9 cellular contexts compared by ENCODE assay signal in genomic region chr11:10725114-10725906, GRCh38. TPM values are rescaled to one million over a fixed set of nuclear protein-coding genes. Genes with fewer than 3 reads are reported as not detected.
DNase-seq lines count a peak whose midpoint lies in the region; ATAC-seq and TF ChIP-seq lines count a peak whose summit lies in the region.
"Had no signal": no experiment of that assay in that cellular context is flagged by ENCODE, and none has a peak within 500 bp of the region (broad histone marks: within the 10 kb centered on the region; RNA-seq: fewer than 3 reads in every experiment).

No MANE protein-coding gene starts in this region.

- H3K4me1 Mint-ChIP-seq in WTC11, result peaks cover 4% of the 10 kb centered on the region

- no peak overlapping the region for H3K9ac ChIP-seq in mammary epithelial cell (ENCODE audit: insufficient read depth, low read length)

- POLR2A ChIA-PET in WTC11 (lab: Charles Lee), result no interaction called here

- DNase-seq in DMS53 (lab: John Stamatoyannopoulos, UW) (peak; percentile 18), DMS53 treated with DMSO at 0.1 percent for 48 hours (lab: John Stamatoyannopoulos, UW; ENCODE audit: unreplicated experiment) (no peak), RKO (ENCODE audit: low spot score) (peak; percentile 22), mammary epithelial cell (peak; percentile 96), WTC11 (ENCODE audit: low spot score) (no peak), anterior cingulate cortex (lab: John Stamatoyannopoulos, UW) (no peak)
- DNase-seq in stimulated activated CD4-positive, alpha-beta T cell treated with anti-CD3 and anti-CD28 coated beads, Interleukin-12 subunit alpha, Interleukin-12 subunit beta, amount 100 ng/mL, for 48 hours (ENCODE audit: low read depth in 2 of 3, low spot score in 1 of 3), result peak in 2 of 3 donors; percentile 17 to 45

- H3K9me3 Mint-ChIP-seq in WTC11, result no peaks in the 10 kb centered on the region

- no peaks in the 10 kb centered on the region for H4K20me1 ChIP-seq in mammary epithelial cell (ENCODE audit: insufficient read depth, low read length)

- no peak overlapping the region for H3K27ac ChIP-seq in mammary epithelial cell (ENCODE audit: insufficient read depth, low read depth, low read length)
- H3K27ac ChIP-seq: 22Rv1 had no signal

- no peak overlapping the region for H3K4me3 ChIP-seq in mammary epithelial cell (replicated peaks in 1 of 3; ENCODE audit: insufficient read depth in 1 of 3, low read depth in 2 of 3, low read length in 3 of 3)

- H3K36me3 ChIP-seq in mammary epithelial cell (ENCODE audit: insufficient read depth, low read length), result no peaks in the 10 kb centered on the region

- H3K27ac Mint-ChIP-seq in WTC11, result no peak overlapping the region

- H3K4me1 ChIP-seq in mammary epithelial cell (ENCODE audit: insufficient read depth, low read length), result peaks cover 15% of the 10 kb centered on the region

- TF ChIP-seq CTCF in mammary epithelial cell (conservative IDR thresholded peaks at IDR 0.05 in 1 of 2, IDR thresholded peaks at IDR 0.05 in 1 of 2; ENCODE audit: extremely low read depth in 1 of 2, insufficient read depth in 1 of 2, low read depth in 1 of 2, low read length in 2 of 2), result no peak
- no peak for TF ChIP-seq CTCF in WTC11 (IDR thresholded peaks at IDR 0.05)

- no peaks in the 10 kb centered on the region for H3K79me2 ChIP-seq in mammary epithelial cell (ENCODE audit: insufficient read depth, low read length)

- no peak overlapping the region for H3K4me3 Mint-ChIP-seq in WTC11

- WGBS in mammary epithelial cell (ENCODE audit: low coverage, missing lambda C conversion rate), result 51% methylated on average over 9 of the region's 9 CpGs

- no peaks in the 10 kb centered on the region for H3K36me3 Mint-ChIP-seq in WTC11

- CTCF ChIA-PET in mammary epithelial cell (lab: Charles Lee; ENCODE audit: low non-redundant PET), result no interaction called here
- CTCF ChIA-PET in WTC11 (lab: Charles Lee), result interaction anchor here (1.0 kb wide), 1 partner anchor 184 kb away, joined by 3 read pairs; the partner anchor contains the start of gene RNF141

- no peak overlapping the region for H3K4me2 ChIP-seq in mammary epithelial cell (ENCODE audit: insufficient read depth, low read depth, low read length)

- dilution Hi-C loops in mammary epithelial cell (cut with HindIII; ENCODE audit: low sequenced_read_pairs), result loop anchor here (5.0 kb wide), 1 partner anchor 78 kb away; no protein-coding TSS in a partner anchor

- H2AFZ ChIP-seq in mammary epithelial cell (ENCODE audit: low read depth, low read length), result no peak overlapping the region

- intact Hi-C loops in mammary epithelial cell (cut with micrococcal nuclease), result no loop called here

- H3K27me3 ChIP-seq in mammary epithelial cell (ENCODE audit: insufficient read depth, low read length), result peaks cover 10% of the 10 kb centered on the region

- no TSS peak for BruUV-seq in mammary epithelial cell (replicated peaks; lab: Mats Ljungman, UMichigan)

- ATAC-seq in GM21576 (IDR thresholded peaks at IDR 0.05; ENCODE audit: unreplicated experiment) (no peak), WTC11 (no peak)

- in situ Hi-C loops in mammary epithelial cell (cut with MboI; ENCODE audit: low sequenced_read_pairs in 2 of 2), result no loop called here

- no peaks in the 10 kb centered on the region; the same call in 1 of the 2 replicates for H3K27me3 Mint-ChIP-seq in WTC11 (ENCODE audit: low read depth)

- no peaks in the 10 kb centered on the region for H3K9me3 ChIP-seq in mammary epithelial cell (replicated peaks; ENCODE audit: insufficient read depth, low read length)

TF ChIP-seq in WTC11, 78 proteins besides CTCF, POLR2A, EP300 and RAD21 (continues in another document):
- no peak for TF ChIP-seq MLX (CRISPR knock-in tag; IDR thresholded peaks at IDR 0.05)
- no peak for TF ChIP-seq AFF4 (CRISPR knock-in tag; IDR thresholded peaks at IDR 0.05; ENCODE audit: borderline replicate concordance)
- no peak for TF ChIP-seq ZNF423 (CRISPR knock-in tag; IDR thresholded peaks at IDR 0.05)
- TF ChIP-seq ZNF317 (CRISPR knock-in tag; IDR thresholded peaks at IDR 0.05; ENCODE audit: borderline replicate concordance, low read depth), result no peak
- TF ChIP-seq, protein P1, sequence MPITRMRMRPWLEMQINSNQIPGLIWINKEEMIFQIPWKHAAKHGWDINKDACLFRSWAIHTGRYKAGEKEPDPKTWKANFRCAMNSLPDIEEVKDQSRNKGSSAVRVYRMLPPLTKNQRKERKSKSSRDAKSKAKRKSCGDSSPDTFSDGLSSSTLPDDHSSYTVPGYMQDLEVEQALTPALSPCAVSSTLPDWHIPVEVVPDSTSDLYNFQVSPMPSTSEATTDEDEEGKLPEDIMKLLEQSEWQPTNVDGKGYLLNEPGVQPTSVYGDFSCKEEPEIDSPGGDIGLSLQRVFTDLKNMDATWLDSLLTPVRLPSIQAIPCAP (CRISPR knock-in tag; IDR thresholded peaks at IDR 0.05), result no peak
- TF ChIP-seq ARID4B (CRISPR knock-in tag; IDR thresholded peaks at IDR 0.05; ENCODE audit: borderline replicate concordance), result no peak
- no peak for TF ChIP-seq FOXJ3 (CRISPR knock-in tag; IDR thresholded peaks at IDR 0.05; ENCODE audit: borderline replicate concordance)

RNA-seq across cellular contexts. Expression of gene CTR9, which starts 25.7 kb away (rescaled TPM):
- total RNA-seq in mammary epithelial cell (10 to 100 TPM; 29.5 to 29.9 TPM), WTC11 (2021) (29.3 to 32.7 TPM (median 31.1 TPM) in 3 replicates)
- polyA plus RNA-seq in mammary epithelial cell, result 9.2 TPM
- polyA minus RNA-seq in mammary epithelial cell, result 39.6 TPM

RNA-seq across cellular contexts. Expression of gene IRAG1, which starts 31.8 kb away (rescaled TPM):
- total RNA-seq in mammary epithelial cell (1 to 10 TPM in 1 of 2 donors, under 1 TPM in 1; 0.31 to 2.0 TPM), WTC11 (2021) (2.8 to 5.2 TPM (median 3.9 TPM) in 3 replicates)
- 0.14 TPM for polyA plus RNA-seq in mammary epithelial cell
- not detected for polyA minus RNA-seq in mammary epithelial cell

Comparison
In these comparisons a context has a peak if more than half of its experiments do, and no peak if none do; other contexts are left out.
1. DNase-seq: peak in DMS53 (single experiment), RKO (single experiment), mammary epithelial cell (single experiment) and stimulated activated CD4-positive, alpha-beta T cell treated with anti-CD3 and anti-CD28 coated beads, Interleukin-12 subunit alpha, Interleukin-12 subunit beta, amount 100 ng/mL, for 48 hours (2 of 3); none in DMS53 treated with DMSO at 0.1 percent for 48 hours (single experiment), WTC11 (single experiment) and anterior cingulate cortex (0 of 58).